8 cellular contexts compared by ENCODE assay signal in genomic region chr2:191013617-191013875, GRCh38. TPM values are rescaled to one million over a fixed set of nuclear protein-coding genes. Genes with fewer than 3 reads are reported as not detected.
A peak's percentile ranks its signal among the peaks of the same experiment; 100 is the strongest.
DNase-seq lines count a peak whose midpoint lies in the region; ATAC-seq and TF ChIP-seq lines count a peak whose summit lies in the region.

No MANE protein-coding gene starts in this region.

- intact Hi-C loops in Panc1 (cut with micrococcal nuclease; ENCODE audit: unreplicated experiment): no loop called here

- H3K27ac ChIP-seq in Panc1 (ENCODE audit: low read length): peak overlapping the region; percentile 97
- peak overlapping the region; percentile 57 for H3K27ac ChIP-seq in foreskin keratinocyte

- H3K27me3 ChIP-seq in Panc1 (ENCODE audit: control insufficient read depth, insufficient read depth, low read length) (no peaks in the 10 kb centered on the region), foreskin keratinocyte (no peaks in the 10 kb centered on the region), skeletal muscle satellite cell (ENCODE audit: control insufficient read depth, insufficient read depth, low read length) (no peaks in the 10 kb centered on the region)

- TF ChIP-seq CTCF in GM12864 (IDR thresholded peaks at IDR 0.05; ENCODE audit: low read depth, low read length, missing control alignments) (no peak), Panc1 (IDR thresholded peaks at IDR 0.05) (no peak), foreskin keratinocyte (conservative IDR thresholded peaks at IDR 0.05) (no peak), GM13976 (IDR thresholded peaks at IDR 0.05; ENCODE audit: borderline replicate concordance, control extremely low read depth, extremely low read depth, insufficient read depth, missing control alignments) (no peak)

- H3K36me3 ChIP-seq in Panc1 (ENCODE audit: control insufficient read depth, insufficient read depth, low read length) (peaks cover 21% of the 10 kb centered on the region), skeletal muscle satellite cell (ENCODE audit: insufficient read depth, low read length) (peaks cover 21% of the 10 kb centered on the region)

- POLR2A ChIA-PET in Panc1 (lab: Charles Lee): no interaction called here

- in situ Hi-C loops in Panc1 (cut with HindIII; ENCODE audit: low pct_unique_long_range_greater_than_20kb, low sequenced_read_pairs): no loop called here
- in situ Hi-C loops in GM13976 (cut with MboI; ENCODE audit: low sequenced_read_pairs, unreplicated experiment): no loop called here

- H3K4me1 ChIP-seq in Panc1 (ENCODE audit: control insufficient read depth, insufficient read depth, low read length): peaks cover 14% of the 10 kb centered on the region
- H3K4me1 ChIP-seq in foreskin keratinocyte: peaks cover 11% of the 10 kb centered on the region
- H3K4me1 ChIP-seq in skeletal muscle satellite cell (ENCODE audit: control insufficient read depth, insufficient read depth, low read length): peaks cover 27% of the 10 kb centered on the region

- peak overlapping the region; percentile 86 for H3K4me2 ChIP-seq in skeletal muscle satellite cell (ENCODE audit: low read length)

- CTCF ChIA-PET in Panc1 (lab: Charles Lee): no interaction called here

- ATAC-seq in Panc1 (no peak), foreskin keratinocyte (no peak), GM21367 (IDR thresholded peaks at IDR 0.05; ENCODE audit: unreplicated experiment) (no peak), GM21619 (IDR thresholded peaks at IDR 0.05; ENCODE audit: unreplicated experiment) (no peak), left lobe of liver (no peak)

- H3K4me3 ChIP-seq in GM12864 (ENCODE audit: low read depth, low read length) (peak overlapping the region; percentile 84), Panc1 (ENCODE audit: low read depth in 2 of 2, low read length in 2 of 2) (peak overlapping the region; percentile 94 to 98), skeletal muscle satellite cell (ENCODE audit: low read length) (peak overlapping the region; percentile 80)

- H3K9me3 ChIP-seq in Panc1 (ENCODE audit: control insufficient read depth, insufficient read depth, low read depth, low read length) (no peaks in the 10 kb centered on the region), skeletal muscle satellite cell (replicated peaks; ENCODE audit: low read length) (no peaks in the 10 kb centered on the region)

- H3K9ac ChIP-seq in skeletal muscle satellite cell (ENCODE audit: low read depth, low read length): peak overlapping the region; percentile 79

- DNase-seq in GM12864 (ENCODE audit: low read depth) (no peak), Panc1 (ENCODE audit: low read depth, low spot score) (no peak), foreskin keratinocyte (peak in 1 of 2 donors; percentile 35), GM13976 (ENCODE audit: low spot score) (no peak), left lobe of liver (ENCODE audit: low spot score) (no peak)

- no TSS peak for BruUV-seq in Panc1 (replicated peaks; lab: Mats Ljungman, UMichigan)

RNA-seq across cellular contexts. Expression of gene STAT1, which starts 0.4 kb away (rescaled TPM):
- total RNA-seq in Panc1 (2021; ENCODE audit: unreplicated experiment) (73.4 TPM), foreskin keratinocyte (143 and 168 TPM in 2 replicates), left lobe of liver (26.1 TPM)
- polyA plus RNA-seq in Panc1 (2012; ENCODE audit: insufficient read length): 51.6 TPM
- 57.7 and 61.1 TPM in 2 replicates for polyA plus RNA-seq in foreskin keratinocyte
- 78.4 and 123 TPM in 2 replicates for total RNA-seq in skeletal muscle satellite cell (2012; rRNA removed)
